ENCODE assay signal across 25 cellular contexts in genomic region chr5:79832911-79833310, GRCh38.
"Had no signal": no experiment of that assay in that cellular context is flagged by ENCODE, and none has a peak within 500 bp of the region (broad histone marks: within the 10 kb centered on the region; RNA-seq: fewer than 3 reads in every experiment).

No MANE protein-coding gene starts in this region.

- H3K9me3 Mint-ChIP-seq: memory B cell, natural killer cell, type B pancreatic cell had no signal

- H3K36me3 Mint-ChIP-seq: memory B cell, mesothelial cell of epicardium, natural killer cell, neural progenitor cell, type B pancreatic cell had no signal

- H3K9me3 ChIP-seq: left ventricle myocardium inferior, lower lobe of right lung, prostate gland, spleen had no signal

- FAIRE-seq: kidney, urothelium cell line had no signal

- H3K36me3 ChIP-seq: left ventricle myocardium inferior, lower lobe of right lung, neural progenitor cell, prostate gland, spleen had no signal

- H3K4me3 Mint-ChIP-seq: memory B cell, mesothelial cell of epicardium, natural killer cell, type B pancreatic cell had no signal

- H3K4me2 ChIP-seq: hepatocyte, neural progenitor cell had no signal

- H3K4me1 Mint-ChIP-seq: memory B cell, natural killer cell had no signal

- H3K27me3 ChIP-seq: dorsolateral prefrontal cortex, hepatocyte, neural progenitor cell had no signal

- ATAC-seq: esophagus mucosa, foreskin keratinocyte, left cardiac atrium, lower lobe of right lung, natural killer cell, sciatic nerve had no signal

- DNase-seq: cortex of kidney; dorsolateral prefrontal cortex; effector CD8-positive, alpha-beta T cell; foreskin keratinocyte; kidney; left cardiac atrium; left ventricle myocardium inferior; lower lobe of right lung; natural killer cell; occipital lobe; retina; spleen; stimulated activated CD4-positive, alpha-beta T cell treated with anti-CD3 and anti-CD28 coated beads, Interleukin-15, amount 100 ng/mL, for 24 hours; stimulated activated CD4-positive, alpha-beta T cell treated with anti-CD3 and anti-CD28 coated beads, Interleukin-2, amount 100 ng/mL, for 24 hours; stimulated activated naive CD4-positive, alpha-beta T cell treated with Interleukin-2 at 50 U/mL for 16 hours had no signal

- H3K4me1 ChIP-seq: foreskin keratinocyte, neural progenitor cell, parathyroid adenoma, prostate gland had no signal

- H3K4me3 ChIP-seq: dorsolateral prefrontal cortex, hepatocyte, left ventricle myocardium inferior, lower lobe of right lung, neural progenitor cell, prostate gland, spleen had no signal

- H3K27ac Mint-ChIP-seq: memory B cell, mesothelial cell of epicardium, natural killer cell, neural progenitor cell, type B pancreatic cell had no signal

- H3K27ac ChIP-seq: foreskin keratinocyte, hepatocyte, lower lobe of right lung, neural progenitor cell, parathyroid adenoma, prostate gland, spleen had no signal
